26 cellular contexts compared by ENCODE assay signal in the genomic region with DNA sequence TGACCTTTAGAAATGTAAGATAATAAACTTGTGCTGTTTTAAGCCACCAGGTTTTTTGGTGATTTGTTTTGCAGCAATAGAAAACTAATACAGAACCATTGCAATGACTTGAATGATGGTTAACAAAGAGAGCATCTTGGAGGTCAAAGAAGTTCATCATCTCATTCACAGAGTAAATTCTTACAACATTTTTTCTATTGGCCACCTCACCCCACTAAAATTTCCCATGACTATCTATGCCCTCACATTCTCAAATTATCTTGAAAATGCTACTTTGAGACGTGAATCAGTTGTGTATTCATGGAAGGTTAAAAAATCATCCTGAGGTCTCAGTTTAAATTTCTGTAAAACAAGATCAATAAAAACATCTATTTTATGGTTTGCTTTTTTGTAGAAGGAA.
"Had no signal": no experiment of that assay in that cellular context is flagged by ENCODE, and none has a peak within 500 bp of the region (broad histone marks: within the 10 kb centered on the region; RNA-seq: fewer than 3 reads in every experiment).

No MANE protein-coding gene starts in this region.

- H3K9me3 ChIP-seq: left ventricle myocardium inferior, pancreas, prostate gland, stomach, testis, thyroid gland, transverse colon, vagina had no signal

- DNase-seq: islet precursor cell; left ventricle myocardium inferior; mesendoderm; naive thymus-derived CD4-positive, alpha-beta T cell; nucleus accumbens; pancreas; posterior cingulate gyrus; retina; right cardiac atrium; stimulated activated CD4-positive, alpha-beta T cell treated with anti-CD3 and anti-CD28 coated beads, Interleukin-12 subunit alpha, Interleukin-12 subunit beta, amount 100 ng/mL, for 4 hours; stimulated activated CD4-positive, alpha-beta T cell treated with anti-CD3 and anti-CD28 coated beads, Interleukin-15, amount 100 ng/mL, for 24 hours; stimulated activated CD4-positive, alpha-beta T cell treated with anti-CD3 and anti-CD28 coated beads, Interleukin-2, amount 100 ng/mL, for 24 hours; stimulated activated CD4-positive, alpha-beta T cell treated with anti-CD3 and anti-CD28 coated beads, Interleukin-4, amount 100 ng/mL, for 1 hour; stimulated activated naive B cell treated with anti-CD40 and anti-IgM and Interleukin-4, amounts not matched to agents 10 μg/mL and 1 μg/mL and 100 μg/mL, for 72 hours; stimulated activated naive CD8-positive, alpha-beta T cell treated with anti-CD3 and anti-CD28 coated beads, Interleukin-15, Interleukin-2, amounts not matched to agents 100 U/mL and 50 U/mL, for 24 hours; stomach; testis; thyroid gland; transverse colon; upper lobe of left lung had no signal

- H3K36me3 ChIP-seq: left ventricle myocardium inferior, pancreas, prostate gland, stomach, thyroid gland, transverse colon, upper lobe of left lung, vagina had no signal

- ATAC-seq: naive thymus-derived CD4-positive, alpha-beta T cell; natural killer cell treated with Interleukin-12 subunit alpha and Interleukin-12 subunit beta and Interleukin-15 and Interleukin-18, amount 100 ng/mL, for 72 hours; pancreas; right cardiac atrium; sciatic nerve; stimulated activated naive B cell treated with anti-CD40 and anti-IgM and Interleukin-4, amounts not matched to agents 10 μg/mL and 1 μg/mL and 100 μg/mL, for 72 hours; stimulated activated naive CD8-positive, alpha-beta T cell treated with anti-CD3 and anti-CD28 coated beads, Interleukin-15, Interleukin-2, amounts not matched to agents 100 U/mL and 50 U/mL, for 24 hours had no signal

- H3K4me1 ChIP-seq: left ventricle myocardium inferior, pancreas, prostate gland, stomach, testis, thyroid gland, transverse colon, upper lobe of left lung, vagina had no signal

- H3K4me3 ChIP-seq: left ventricle myocardium inferior, lung, pancreas, prostate gland, skin epidermis, stomach, testis, thyroid gland, transverse colon, upper lobe of left lung, vagina had no signal
